Comparison of ENCODE assay signal across 17 cellular contexts in genomic region chr22:21446128-21446826, GRCh38. TPM values are rescaled to one million over a fixed set of nuclear protein-coding genes. Genes with fewer than 3 reads are reported as not detected.
DNase-seq lines count a peak whose midpoint lies in the region; ATAC-seq and TF ChIP-seq lines count a peak whose summit lies in the region.
"Had no signal": no experiment of that assay in that cellular context is flagged by ENCODE, and none has a peak within 500 bp of the region (broad histone marks: within the 10 kb centered on the region; RNA-seq: fewer than 3 reads in every experiment).

No MANE protein-coding gene starts in this region.

- POLR2A ChIA-PET in naive thymus-derived CD4-positive, alpha-beta T cell (lab: Charles Lee) = no interaction called here

- no peaks in the 10 kb centered on the region for H3K27me3 Mint-ChIP-seq in activated naive CD4-positive, alpha-beta T cell treated with anti-CD3 and anti-CD28 coated beads for 36 hours (ENCODE audit: low read depth)
- no peaks in the 10 kb centered on the region for H3K27me3 Mint-ChIP-seq in naive thymus-derived CD4-positive, alpha-beta T cell
- no peaks in the 10 kb centered on the region for H3K27me3 Mint-ChIP-seq in activated T-helper 2 cell treated with anti-CD3 and anti-CD28 coated beads, Interferon-gamma antibody, Interleukin-2, Interleukin-4, amounts not matched to agents 10 μg/mL and 5 μg/mL and 100 μg/mL, durations not matched to agents 14 hours and 24 hours and 36 hours (ENCODE audit: low read depth)
- H3K27me3 Mint-ChIP-seq: dendritic cell treated with granulocyte-macrophage colony-stimulating factor and Interleukin-4, amounts not matched to agents 40 ng/mL and 50 ng/mL, for 4 days; progenitor cell of endocrine pancreas had no signal

- CTCF ChIA-PET in activated naive CD4-positive, alpha-beta T cell treated with anti-CD3 and anti-CD28 coated beads for 36 hours (lab: Charles Lee) = no interaction called here
- CTCF ChIA-PET in naive thymus-derived CD4-positive, alpha-beta T cell (lab: Charles Lee) = no interaction called here

- peak; percentile 9 for DNase-seq in activated naive CD4-positive, alpha-beta T cell treated with anti-CD3 and anti-CD28 coated beads, Interleukin-2, amount 50 U/mL, for 16 hours
- no peak for DNase-seq in activated naive CD4-positive, alpha-beta T cell treated with anti-CD3 and anti-CD28 coated beads for 36 hours
- DNase-seq in fibroblast of gingiva (ENCODE audit: low read depth) = peak; percentile 1
- peak in 1 of 9 donors; percentile 18 for DNase-seq in naive thymus-derived CD4-positive, alpha-beta T cell
- peak; percentile 16 to 78 for DNase-seq in upper lobe of left lung
- DNase-seq in DMS79 treated with DMSO at 0.1 percent for 48 hours (lab: John Stamatoyannopoulos, UW) = no peak
- no peak for DNase-seq in activated T-helper 2 cell treated with anti-CD3 and anti-CD28 coated beads, Interferon-gamma antibody, Interleukin-2, Interleukin-4, amounts not matched to agents 10 μg/mL and 5 μg/mL and 100 μg/mL, durations not matched to agents 14 hours and 24 hours and 36 hours (ENCODE audit: low spot score)
- DNase-seq in foreskin fibroblast = no peak
- DNase-seq: COR-L47, KBM-7, NCI-H1092, NCI-H2107, NCI-H69, T1000 had no signal

- H3K36me3 Mint-ChIP-seq in activated naive CD4-positive, alpha-beta T cell treated with anti-CD3 and anti-CD28 coated beads for 36 hours (ENCODE audit: low read depth) = peaks cover 2% of the 10 kb centered on the region
- peaks cover 0 to 9% (median 0%) of the 10 kb centered on the region in 5 donors for H3K36me3 Mint-ChIP-seq in naive thymus-derived CD4-positive, alpha-beta T cell
- H3K36me3 Mint-ChIP-seq in activated T-helper 2 cell treated with anti-CD3 and anti-CD28 coated beads, Interferon-gamma antibody, Interleukin-2, Interleukin-4, amounts not matched to agents 10 μg/mL and 5 μg/mL and 100 μg/mL, durations not matched to agents 14 hours and 24 hours and 36 hours (ENCODE audit: low read depth) = peaks cover 3% of the 10 kb centered on the region

- H3K9me3 ChIP-seq in naive thymus-derived CD4-positive, alpha-beta T cell (ENCODE audit: control insufficient read depth in 2 of 3, low read length in 3 of 3) = no peaks in the 10 kb centered on the region
- H3K9me3 ChIP-seq in upper lobe of left lung = no peaks in the 10 kb centered on the region

- H3K4me3 Mint-ChIP-seq in activated naive CD4-positive, alpha-beta T cell treated with anti-CD3 and anti-CD28 coated beads for 36 hours = no peak overlapping the region
- H3K4me3 Mint-ChIP-seq in naive thymus-derived CD4-positive, alpha-beta T cell = no peak overlapping the region
- H3K4me3 Mint-ChIP-seq in activated T-helper 2 cell treated with anti-CD3 and anti-CD28 coated beads, Interferon-gamma antibody, Interleukin-2, Interleukin-4, amounts not matched to agents 10 μg/mL and 5 μg/mL and 100 μg/mL, durations not matched to agents 14 hours and 24 hours and 36 hours (ENCODE audit: low read depth) = no peak overlapping the region
- H3K4me3 Mint-ChIP-seq: dendritic cell treated with granulocyte-macrophage colony-stimulating factor and Interleukin-4, amounts not matched to agents 40 ng/mL and 50 ng/mL, for 4 days had no signal

- H3K4me1 Mint-ChIP-seq in activated naive CD4-positive, alpha-beta T cell treated with anti-CD3 and anti-CD28 coated beads for 36 hours (ENCODE audit: low read depth) = no peaks in the 10 kb centered on the region
- H3K4me1 Mint-ChIP-seq in naive thymus-derived CD4-positive, alpha-beta T cell = peaks cover 0 to 3% (median 0%) of the 10 kb centered on the region in 7 donors
- H3K4me1 Mint-ChIP-seq in activated T-helper 2 cell treated with anti-CD3 and anti-CD28 coated beads, Interferon-gamma antibody, Interleukin-2, Interleukin-4, amounts not matched to agents 10 μg/mL and 5 μg/mL and 100 μg/mL, durations not matched to agents 14 hours and 24 hours and 36 hours (ENCODE audit: low read depth) = no peaks in the 10 kb centered on the region

- intact Hi-C loops in activated naive CD4-positive, alpha-beta T cell treated with anti-CD3 and anti-CD28 coated beads for 36 hours (cut with micrococcal nuclease) = no loop called here
- intact Hi-C loops in naive thymus-derived CD4-positive, alpha-beta T cell (cut with micrococcal nuclease) = no loop called here
- intact Hi-C loops in activated T-helper 2 cell treated with anti-CD3 and anti-CD28 coated beads, Interferon-gamma antibody, Interleukin-2, Interleukin-4, amounts not matched to agents 10 μg/mL and 5 μg/mL and 100 μg/mL, durations not matched to agents 14 hours and 24 hours and 36 hours (cut with micrococcal nuclease) = no loop called here

- no peak for TF ChIP-seq POLR2A in upper lobe of left lung (IDR thresholded peaks at IDR 0.05)

- H3K4me3 ChIP-seq in naive thymus-derived CD4-positive, alpha-beta T cell (ENCODE audit: low read length) = no peak overlapping the region
- H3K4me3 ChIP-seq in upper lobe of left lung = no peak overlapping the region
- H3K4me3 ChIP-seq in foreskin fibroblast (ENCODE audit: low read depth in 1 of 2, low read length in 2 of 2) = no peak overlapping the region

- H3K36me3 ChIP-seq in naive thymus-derived CD4-positive, alpha-beta T cell (ENCODE audit: control insufficient read depth in 2 of 3, insufficient read depth in 3 of 3, low read length in 3 of 3) = peaks cover 0 to 51% (median 7%) of the 10 kb centered on the region in 3 experiments
- peaks cover 0 to 38% (median 32%) of the 10 kb centered on the region in 4 donors for H3K36me3 ChIP-seq in upper lobe of left lung

- H3K27me3 ChIP-seq in naive thymus-derived CD4-positive, alpha-beta T cell (ENCODE audit: control insufficient read depth in 2 of 2, insufficient read depth in 2 of 2, low read length in 2 of 2) = no peaks in the 10 kb centered on the region
- H3K27me3 ChIP-seq in upper lobe of left lung = no peaks in the 10 kb centered on the region

- no peak overlapping the region for H3K27ac Mint-ChIP-seq in activated naive CD4-positive, alpha-beta T cell treated with anti-CD3 and anti-CD28 coated beads for 36 hours
- peak overlapping the region in 1 of 9 donors; percentile 33 for H3K27ac Mint-ChIP-seq in naive thymus-derived CD4-positive, alpha-beta T cell
- H3K27ac Mint-ChIP-seq in activated T-helper 2 cell treated with anti-CD3 and anti-CD28 coated beads, Interferon-gamma antibody, Interleukin-2, Interleukin-4, amounts not matched to agents 10 μg/mL and 5 μg/mL and 100 μg/mL, durations not matched to agents 14 hours and 24 hours and 36 hours = no peak overlapping the region
- H3K27ac Mint-ChIP-seq: dendritic cell treated with granulocyte-macrophage colony-stimulating factor and Interleukin-4, amounts not matched to agents 40 ng/mL and 50 ng/mL, for 4 days; progenitor cell of endocrine pancreas had no signal

- no peak for TF ChIP-seq EP300 in upper lobe of left lung (IDR thresholded peaks at IDR 0.05)

- H3K27ac ChIP-seq in naive thymus-derived CD4-positive, alpha-beta T cell (ENCODE audit: low read depth, low read length) = no peak overlapping the region
- H3K27ac ChIP-seq in upper lobe of left lung = no peak overlapping the region

- ATAC-seq in naive thymus-derived CD4-positive, alpha-beta T cell = peak; percentile 3
- no peak for ATAC-seq in upper lobe of left lung (ENCODE audit: low FRiP score in 2 of 2)
- ATAC-seq: esophagus mucosa had no signal

- WGBS in upper lobe of left lung, 2 donors = 92 to 98% methylated on average over 35 to 39 of the region's 49 CpGs

- no peaks in the 10 kb centered on the region for H3K4me1 ChIP-seq in naive thymus-derived CD4-positive, alpha-beta T cell (ENCODE audit: control insufficient read depth in 2 of 2, insufficient read depth in 2 of 2, low read length in 2 of 2)
- H3K4me1 ChIP-seq in upper lobe of left lung = no peaks in the 10 kb centered on the region

- H3K9me3 Mint-ChIP-seq in activated naive CD4-positive, alpha-beta T cell treated with anti-CD3 and anti-CD28 coated beads for 36 hours = no peaks in the 10 kb centered on the region
- no peaks in the 10 kb centered on the region for H3K9me3 Mint-ChIP-seq in naive thymus-derived CD4-positive, alpha-beta T cell
- no peaks in the 10 kb centered on the region for H3K9me3 Mint-ChIP-seq in activated T-helper 2 cell treated with anti-CD3 and anti-CD28 coated beads, Interferon-gamma antibody, Interleukin-2, Interleukin-4, amounts not matched to agents 10 μg/mL and 5 μg/mL and 100 μg/mL, durations not matched to agents 14 hours and 24 hours and 36 hours
- H3K9me3 Mint-ChIP-seq: dendritic cell treated with granulocyte-macrophage colony-stimulating factor and Interleukin-4, amounts not matched to agents 40 ng/mL and 50 ng/mL, for 4 days had no signal

- no peak for TF ChIP-seq CTCF in upper lobe of left lung (IDR thresholded peaks at IDR 0.05)
- TF ChIP-seq CTCF in foreskin fibroblast (IDR thresholded peaks at IDR 0.05; ENCODE audit: low read depth, low read length) = no peak

RNA-seq across cellular contexts. Expression of gene TMEM191C, which starts 20.9 kb away (rescaled TPM):
- under 1 TPM in 1 of 2 experiments, not detected in 1; 0.22 TPM for total RNA-seq in activated naive CD4-positive, alpha-beta T cell treated with anti-CD3 and anti-CD28 coated beads for 36 hours
- 1 to 10 TPM; 1.3 to 7.3 (median 3.7) TPM for total RNA-seq in naive thymus-derived CD4-positive, alpha-beta T cell
- 1 to 10 TPM in 1 of 2 donors, under 1 TPM in 1; 0.51 to 2.3 TPM for polyA plus RNA-seq in naive thymus-derived CD4-positive, alpha-beta T cell
- 1 to 10 TPM in 5 of 6 donors, under 1 TPM in 1; 1.00 to 2.9 (median 1.5) TPM for total RNA-seq in upper lobe of left lung
- total RNA-seq in activated T-helper 2 cell treated with anti-CD3 and anti-CD28 coated beads, Interferon-gamma antibody, Interleukin-2, Interleukin-4, amounts not matched to agents 10 μg/mL and 5 μg/mL and 100 μg/mL, durations not matched to agents 14 hours and 24 hours and 36 hours = 0.52 and 0.69 TPM in 2 replicates

RNA-seq across cellular contexts. Expression of gene HIC2, which starts 29.1 kb away (rescaled TPM):
- 1 to 10 TPM; 3.1 to 3.3 TPM for total RNA-seq in activated naive CD4-positive, alpha-beta T cell treated with anti-CD3 and anti-CD28 coated beads for 36 hours
- total RNA-seq in naive thymus-derived CD4-positive, alpha-beta T cell = 10 to 100 TPM in 4 of 5 experiments, 1 to 10 TPM in 1; 4.5 to 13.8 (median 11.4) TPM
- polyA plus RNA-seq in naive thymus-derived CD4-positive, alpha-beta T cell = 1 to 10 TPM in 1 of 2 donors, under 1 TPM in 1; 0.44 to 1.2 TPM
- total RNA-seq in upper lobe of left lung = 10 to 100 TPM in 1 of 6 donors, 1 to 10 TPM in 5; 4.4 to 11.5 (median 5.7) TPM
- 4.9 and 5.3 TPM in 2 replicates for total RNA-seq in activated T-helper 2 cell treated with anti-CD3 and anti-CD28 coated beads, Interferon-gamma antibody, Interleukin-2, Interleukin-4, amounts not matched to agents 10 μg/mL and 5 μg/mL and 100 μg/mL, durations not matched to agents 14 hours and 24 hours and 36 hours

Comparison
In these comparisons a context has a peak if more than half of its experiments do, and no peak if none do; other contexts are left out.
1. DNase-seq: peak in activated naive CD4-positive, alpha-beta T cell treated with anti-CD3 and anti-CD28 coated beads, Interleukin-2, amount 50 U/mL, for 16 hours (single experiment), fibroblast of gingiva (single experiment) and upper lobe of left lung (2 of 2); none in activated naive CD4-positive, alpha-beta T cell treated with anti-CD3 and anti-CD28 coated beads for 36 hours (single experiment), DMS79 treated with DMSO at 0.1 percent for 48 hours (single experiment), activated T-helper 2 cell treated with anti-CD3 and anti-CD28 coated beads, Interferon-gamma antibody, Interleukin-2, Interleukin-4, amounts not matched to agents 10 μg/mL and 5 μg/mL and 100 μg/mL, durations not matched to agents 14 hours and 24 hours and 36 hours (single experiment) and foreskin fibroblast (0 of 2).